In the genomic region with DNA sequence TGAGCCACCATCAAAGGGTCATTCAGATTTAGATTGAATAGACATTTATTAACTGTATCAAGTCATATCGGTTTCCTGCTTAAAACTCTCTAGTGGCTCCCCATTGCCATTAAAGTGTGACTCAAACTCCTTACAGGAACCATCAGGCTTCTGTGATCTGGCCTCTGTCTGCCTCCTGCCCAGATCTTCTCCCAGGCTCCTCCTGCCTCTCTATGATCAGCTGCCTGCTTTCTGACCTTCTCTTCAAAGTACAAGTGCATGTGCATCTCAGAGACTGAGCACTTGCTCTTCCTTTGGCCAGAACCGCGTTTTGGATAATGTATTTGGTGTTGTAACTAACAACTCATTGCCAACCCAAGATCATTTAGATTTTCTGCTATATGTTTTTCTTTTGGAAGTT, we compare ENCODE assay signal across 21 cellular contexts. TPM values are rescaled to one million over a fixed set of nuclear protein-coding genes. Genes with fewer than 3 reads are reported as not detected.
"Had no signal": no experiment of that assay in that cellular context is flagged by ENCODE, and none has a peak within 500 bp of the region (broad histone marks: within the 10 kb centered on the region; RNA-seq: fewer than 3 reads in every experiment).

No MANE protein-coding gene starts in this region.

- H3K9me3 Mint-ChIP-seq: activated B cell treated with CpG ODN at 0.5 μM for 24 hours; activated CD4-positive, alpha-beta memory T cell treated with anti-CD3 and anti-CD28 coated beads for 36 hours; activated naive CD4-positive, alpha-beta T cell treated with anti-CD3 and anti-CD28 coated beads, Interleukin-2, amount 10 ng/mL, durations not matched to agents 7 days and 5 days; activated T-cell treated with anti-CD3 and anti-CD28 coated beads, Interleukin-2, amount 50 U/mL, for 72 hours; endodermal cell; naive B cell; stimulated activated naive CD8-positive, alpha-beta T cell treated with anti-CD3 and anti-CD28 coated beads, Interleukin-15, Interleukin-2, amounts not matched to agents 100 ng/mL and 50 ng/mL, for 24 hours had no signal

- H3K4me3 ChIP-seq: coronary artery, heart right ventricle, lower lobe of right lung, neural progenitor cell, right lobe of liver, tibial nerve had no signal

- H3K4me1 Mint-ChIP-seq: activated naive CD4-positive, alpha-beta T cell treated with anti-CD3 and anti-CD28 coated beads, Interleukin-2, amount 10 ng/mL, durations not matched to agents 7 days and 5 days had no signal

- H3K27ac ChIP-seq: coronary artery, epithelial cell of prostate, heart right ventricle, lower lobe of right lung, neural progenitor cell, right lobe of liver, tibial nerve had no signal

- DNase-seq: activated B cell treated with CpG ODN at 0.5 μM for 24 hours; activated CD4-positive, alpha-beta memory T cell treated with anti-CD3 and anti-CD28 coated beads for 36 hours; activated CD4-positive, alpha-beta T cell treated with anti-CD3 and anti-CD28 coated beads for 36 hours; activated effector memory CD4-positive, alpha-beta T cell treated with anti-CD3 and anti-CD28 coated beads, Interleukin-2, amount 50 U/mL, for 16 hours; activated naive CD4-positive, alpha-beta T cell treated with anti-CD3 and anti-CD28 coated beads, Interleukin-2, amount 10 ng/mL, durations not matched to agents 7 days and 5 days; activated T-cell treated with anti-CD3 and anti-CD28 coated beads, Interleukin-2, amount 50 U/mL, for 72 hours; amygdala; cerebellar nuclear complex; endodermal cell; heart right ventricle; lower lobe of right lung; mesendoderm; naive B cell; posterior cingulate gyrus; right lobe of liver; stimulated activated CD4-positive, alpha-beta T cell treated with anti-CD3 and anti-CD28 coated beads, Interleukin-1b, Interleukin-23, amount 100 ng/mL, for 48 hours had no signal

- H3K36me3 ChIP-seq: heart right ventricle, lower lobe of right lung, neural progenitor cell, right lobe of liver, tibial nerve had no signal

- H3K9ac ChIP-seq: neural progenitor cell had no signal

- H3K4me2 ChIP-seq: neural progenitor cell had no signal

- H3K36me3 Mint-ChIP-seq: activated CD4-positive, alpha-beta memory T cell treated with anti-CD3 and anti-CD28 coated beads for 36 hours; activated naive CD4-positive, alpha-beta T cell treated with anti-CD3 and anti-CD28 coated beads, Interleukin-2, amount 10 ng/mL, durations not matched to agents 7 days and 5 days; neural progenitor cell had no signal

- H3K4me3 Mint-ChIP-seq: activated B cell treated with CpG ODN at 0.5 μM for 24 hours; activated CD4-positive, alpha-beta memory T cell treated with anti-CD3 and anti-CD28 coated beads for 36 hours; activated CD4-positive, alpha-beta T cell treated with anti-CD3 and anti-CD28 coated beads for 36 hours; activated naive CD4-positive, alpha-beta T cell treated with anti-CD3 and anti-CD28 coated beads, Interleukin-2, amount 10 ng/mL, durations not matched to agents 7 days and 5 days; activated T-cell treated with anti-CD3 and anti-CD28 coated beads, Interleukin-2, amount 50 U/mL, for 72 hours; endodermal cell; naive B cell; neural progenitor cell; stimulated activated naive CD8-positive, alpha-beta T cell treated with anti-CD3 and anti-CD28 coated beads, Interleukin-15, Interleukin-2, amounts not matched to agents 100 ng/mL and 50 ng/mL, for 24 hours had no signal

- H3K27me3 ChIP-seq: neural progenitor cell had no signal

- H3K9me3 ChIP-seq: heart right ventricle, lower lobe of right lung, right lobe of liver, tibial nerve had no signal

- H3K27ac Mint-ChIP-seq: activated B cell treated with CpG ODN at 0.5 μM for 24 hours; activated CD4-positive, alpha-beta memory T cell treated with anti-CD3 and anti-CD28 coated beads for 36 hours; activated CD4-positive, alpha-beta T cell treated with anti-CD3 and anti-CD28 coated beads for 36 hours; activated naive CD4-positive, alpha-beta T cell treated with anti-CD3 and anti-CD28 coated beads, Interleukin-2, amount 10 ng/mL, durations not matched to agents 7 days and 5 days; activated T-cell treated with anti-CD3 and anti-CD28 coated beads, Interleukin-2, amount 50 U/mL, for 72 hours; endodermal cell; naive B cell; neural progenitor cell; stimulated activated naive CD8-positive, alpha-beta T cell treated with anti-CD3 and anti-CD28 coated beads, Interleukin-15, Interleukin-2, amounts not matched to agents 100 ng/mL and 50 ng/mL, for 24 hours had no signal

- H2AFZ ChIP-seq: neural progenitor cell had no signal

RNA-seq across cellular contexts. Expression of gene IL20RA, which starts 52.7 kb away (rescaled TPM):
- total RNA-seq: activated B cell treated with CpG ODN at 0.5 μM for 24 hours; activated CD4-positive, alpha-beta memory T cell treated with anti-CD3 and anti-CD28 coated beads for 36 hours; activated CD4-positive, alpha-beta T cell treated with anti-CD3 and anti-CD28 coated beads for 36 hours; activated T-cell treated with anti-CD3 and anti-CD28 coated beads, Interleukin-2, amount 50 U/mL, for 72 hours had no signal
